Comparison of ENCODE assay signal across 1 cellular context in the genomic region with DNA sequence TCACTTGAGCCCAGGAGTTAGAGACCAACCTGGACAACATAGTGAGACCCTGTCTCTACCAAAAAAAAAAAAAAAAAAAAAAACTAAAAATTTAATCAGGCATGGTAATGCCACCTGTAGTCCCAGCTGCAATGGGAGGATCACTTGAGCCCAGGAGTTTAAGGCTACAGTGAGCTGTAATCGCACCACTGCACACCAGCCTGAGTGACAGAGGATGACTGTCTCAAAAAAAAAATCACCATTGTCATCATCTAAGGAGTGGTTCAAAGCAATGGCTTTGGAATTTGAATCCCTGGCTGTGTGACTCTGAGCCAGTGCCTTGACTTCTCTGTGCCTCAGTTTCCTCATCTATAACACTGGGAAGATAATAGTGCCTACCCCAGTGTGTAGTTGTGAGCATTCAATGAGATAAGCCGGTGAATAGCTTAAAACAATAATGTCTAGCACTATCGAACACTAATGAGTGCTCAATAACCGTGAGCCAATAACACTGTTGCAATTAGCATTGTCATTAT.
A peak's percentile ranks its signal among the peaks of the same experiment; 100 is the strongest.
TF ChIP-seq lines count a peak whose summit lies in the region.

No MANE protein-coding gene starts in this region.

TF ChIP-seq in A549, 52 proteins besides CTCF, POLR2A, EP300 and RAD21:
- TF ChIP-seq MAFK (IDR thresholded peaks at IDR 0.05; ENCODE audit: partially characterized antibody) = no peak
- peak; percentile 22 for TF ChIP-seq ZFP36 (IDR thresholded peaks at IDR 0.05; ENCODE audit: borderline replicate concordance, partially characterized antibody)
